In genomic region chr2:88016948-88017779, GRCh38 we compare ENCODE assay signal across 8 cellular contexts. TPM values are rescaled to one million over a fixed set of nuclear protein-coding genes. Genes with fewer than 3 reads are reported as not detected.
DNase-seq lines count a peak whose midpoint lies in the region; ATAC-seq, FAIRE-seq and TF ChIP-seq lines count a peak whose summit lies in the region.

No MANE protein-coding gene starts in this region.

- H3K27ac ChIP-seq in A673 (ENCODE audit: low read depth, low read length, poor library complexity, severe bottlenecking) = peak overlapping the region; percentile 98
- H3K27ac ChIP-seq in foreskin keratinocyte = peak overlapping the region; percentile 99

- CTCF ChIA-PET in A673 (lab: Charles Lee) = no interaction called here

- H3K27me3 ChIP-seq in A673 (replicated peaks; ENCODE audit: insufficient read depth, low read depth, low read length, poor library complexity) = no peaks in the 10 kb centered on the region
- H3K27me3 ChIP-seq in foreskin keratinocyte = no peaks in the 10 kb centered on the region

- no peaks in the 10 kb centered on the region for H3K36me3 ChIP-seq in A673 (ENCODE audit: insufficient read depth, low read length, poor library complexity, severe bottlenecking)

- POLR2A ChIA-PET in A673 (lab: Charles Lee; ENCODE audit: low non-redundant PET) = interaction anchor here (0.6 kb wide), 1 partner anchor 23 kb away, joined by 3 read pairs; no protein-coding TSS in a partner anchor

- peaks cover 6% of the 10 kb centered on the region for H3K4me1 ChIP-seq in A673 (ENCODE audit: insufficient read depth, low read length, poor library complexity, severe bottlenecking)
- H3K4me1 ChIP-seq in foreskin keratinocyte = no peaks in the 10 kb centered on the region

- ATAC-seq in HG02885 (IDR thresholded peaks at IDR 0.05; ENCODE audit: poor library complexity, unreplicated experiment) = peak; percentile 61
- peak; percentile 50 to 57 for ATAC-seq in activated CD4-positive, CD25-positive, alpha-beta regulatory T cell treated with anti-CD3 and anti-CD28 coated beads, Interleukin-2, amount 50 U/mL, for 24 hours
- peak; percentile 65 for ATAC-seq in foreskin keratinocyte

- H3K9me3 Mint-ChIP-seq in osteocyte (ENCODE audit: unreplicated experiment) = no peaks in the 10 kb centered on the region

- H3K36me3 Mint-ChIP-seq in osteocyte (ENCODE audit: unreplicated experiment) = no peaks in the 10 kb centered on the region

- H3K9me3 ChIP-seq in A673 (ENCODE audit: low read depth, low read length, poor library complexity, severe bottlenecking) = no peaks in the 10 kb centered on the region

- intact Hi-C loops in A673 (cut with micrococcal nuclease; ENCODE audit: unreplicated experiment) = no loop called here

- H3K4me1 Mint-ChIP-seq in osteocyte (ENCODE audit: unreplicated experiment) = peaks cover 12% of the 10 kb centered on the region

- H3K27ac Mint-ChIP-seq in osteocyte (ENCODE audit: unreplicated experiment) = peak overlapping the region; percentile 94

- H3K27me3 Mint-ChIP-seq in osteocyte (ENCODE audit: unreplicated experiment) = no peaks in the 10 kb centered on the region

- DNase-seq in A673 (ENCODE audit: low spot score) (no peak), GM18507 (ENCODE audit: extremely low spot score, insufficient read length, low read depth) (peak; percentile 44), NCI-H2029 (lab: John Stamatoyannopoulos, UW) (peak; percentile 31), foreskin keratinocyte (peak in 1 of 2 donors; percentile 69), osteocyte (ENCODE audit: extremely low spot score, unreplicated experiment) (peak; percentile 83), NCI-H510A treated with DMSO at 0.1 percent for 48 hours (lab: John Stamatoyannopoulos, UW) (no peak)

- peak overlapping the region; percentile 82 for H3K4me3 Mint-ChIP-seq in osteocyte (ENCODE audit: unreplicated experiment)

- H3K4me3 ChIP-seq in A673 (ENCODE audit: low read depth, low read length, poor library complexity, severe bottlenecking) = peak overlapping the region; percentile 57

- no peak for TF ChIP-seq CTCF in A673 (conservative IDR thresholded peaks at IDR 0.05; ENCODE audit: low read depth, low read length)
- TF ChIP-seq CTCF in foreskin keratinocyte (conservative IDR thresholded peaks at IDR 0.05) = no peak
- peak; percentile 4 for TF ChIP-seq CTCF in osteocyte (IDR thresholded peaks at IDR 0.05)

- no peak for FAIRE-seq in GM18507 (lab: Jason Lieb, UNC)

- BruUV-seq in A673 (replicated peaks; lab: Mats Ljungman, UMichigan) = no TSS peak

RNA-seq across cellular contexts. Expression of gene RNU2-63P, which starts 0.8 kb away (rescaled TPM):
- total RNA-seq in A673 (2021) = 10.9 and 11.4 TPM in 2 replicates
- total RNA-seq in foreskin keratinocyte = 6.8 and 46.8 TPM in 2 replicates
- polyA plus RNA-seq in foreskin keratinocyte = not detected in 2 replicates
- 4.7 TPM in 1 of 2 replicates, not detected in the other for total RNA-seq in osteocyte

RNA-seq across cellular contexts. Expression of gene KRCC1, which starts 38.4 kb away (rescaled TPM):
- total RNA-seq in A673 (2021) (8.5 and 9.3 TPM in 2 replicates), foreskin keratinocyte (23.0 and 23.2 TPM in 2 replicates), osteocyte (20.8 and 22.4 TPM in 2 replicates)
- polyA plus RNA-seq in foreskin keratinocyte = 17.1 and 18.9 TPM in 2 replicates

RNA-seq across cellular contexts. Expression of gene SMYD1, which starts 50.5 kb away (rescaled TPM):
- total RNA-seq in A673 (2021) = not detected in 2 replicates
- not detected in 2 replicates for total RNA-seq in foreskin keratinocyte
- not detected in 2 replicates for polyA plus RNA-seq in foreskin keratinocyte
- not detected in 2 replicates for total RNA-seq in osteocyte

Comparison
In these comparisons a context has a peak if more than half of its experiments do, and no peak if none do; other contexts are left out.
1. DNase-seq: peak in GM18507 (single experiment), NCI-H2029 (single experiment) and osteocyte (single experiment); none in A673 (single experiment) and NCI-H510A treated with DMSO at 0.1 percent for 48 hours (single experiment).
2. Peak in every context shown above with its lines, with median percentiles within 50 percentile points of each other: ATAC-seq.